ENCODE assay signal across 9 cellular contexts in the genomic region with DNA sequence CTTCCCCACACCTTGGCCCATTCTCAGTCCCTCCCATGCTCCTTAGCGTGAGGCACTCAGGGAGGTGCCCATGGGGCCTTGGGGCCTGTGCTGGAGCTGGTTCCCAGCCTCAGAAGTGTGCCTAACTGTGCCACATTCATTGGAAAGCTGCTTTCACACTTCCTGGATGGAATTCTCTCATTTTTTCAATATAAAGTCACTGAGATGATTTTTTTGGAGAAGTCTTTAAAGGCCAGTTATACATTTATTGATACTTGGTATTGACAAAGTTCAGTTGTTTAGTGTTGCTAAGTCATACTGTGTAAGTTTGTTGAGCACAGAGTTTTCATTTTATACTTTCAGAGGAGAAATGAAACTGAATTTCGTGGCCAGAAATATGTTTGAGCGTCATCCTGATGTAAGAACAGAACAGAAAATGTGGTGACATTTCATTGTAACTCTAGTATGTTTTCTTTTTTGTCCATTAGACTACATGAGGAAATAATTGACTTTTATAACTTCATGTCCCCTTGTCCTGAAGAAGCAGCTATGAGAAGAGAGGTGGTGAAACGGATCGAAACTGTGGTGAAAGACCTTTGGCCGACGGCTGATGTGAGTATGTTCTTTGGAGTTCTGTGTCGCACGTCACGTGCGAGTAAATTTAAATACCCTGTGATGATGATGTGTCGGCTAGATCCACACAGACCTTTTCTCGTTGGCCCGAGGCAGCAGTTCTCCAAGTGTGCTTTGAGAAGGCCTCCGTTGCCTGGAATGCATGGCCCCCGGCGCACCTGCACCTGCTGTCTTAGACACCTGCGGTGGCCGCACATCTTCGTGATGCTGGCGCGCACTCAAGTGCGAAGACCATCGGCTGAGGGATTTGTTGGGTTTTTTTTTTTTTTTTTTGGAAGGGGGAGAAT. TPM values are rescaled to one million over a fixed set of nuclear protein-coding genes. Genes with fewer than 3 reads are reported as not detected.
DNase-seq lines count a peak whose midpoint lies in the region; ATAC-seq, FAIRE-seq and TF ChIP-seq lines count a peak whose summit lies in the region.
"Had no signal": no experiment of that assay in that cellular context is flagged by ENCODE, and none has a peak within 500 bp of the region (broad histone marks: within the 10 kb centered on the region; RNA-seq: fewer than 3 reads in every experiment).

No MANE protein-coding gene starts in this region.

- DNase-seq in GM10248 (ENCODE audit: extremely low spot score) = peak; percentile 72
- no peak for DNase-seq in activated naive CD8-positive, alpha-beta T cell treated with anti-CD3 and anti-CD28 coated beads, Interleukin-2, amount 50 U/mL, for 24 hours
- no peak for DNase-seq in NCI-H1105 (lab: John Stamatoyannopoulos, UW)
- no peak for DNase-seq in small intestine
- DNase-seq in HT-29 (ENCODE audit: low spot score) = no peak
- no peak for DNase-seq in effector CD8-positive, alpha-beta T cell (lab: John Stamatoyannopoulos, UW)
- DNase-seq: effector memory CD4-positive, alpha-beta T cell had no signal

- TF ChIP-seq CTCF in GM10248 (IDR thresholded peaks at IDR 0.05; ENCODE audit: control extremely low read depth, extremely low read depth, low read depth, missing control alignments) = no peak

- no peaks in the 10 kb centered on the region for H3K27me3 Mint-ChIP-seq in activated naive CD8-positive, alpha-beta T cell treated with anti-CD3 and anti-CD28 coated beads, Interleukin-2, amount 50 U/mL, for 24 hours

- ATAC-seq in GM19395 (IDR thresholded peaks at IDR 0.05; ENCODE audit: unreplicated experiment) (peak; percentile 88), HG03103 (IDR thresholded peaks at IDR 0.05; ENCODE audit: low read depth, unreplicated experiment) (peak; percentile 69)
- ATAC-seq in activated naive CD8-positive, alpha-beta T cell treated with anti-CD3 and anti-CD28 coated beads, Interleukin-2, amount 50 U/mL, for 24 hours = peak; percentile 61

- WGBS in small intestine, 3 donors = 86 to 93% (median 90%) methylated on average over 24 of the region's 24 CpGs

- no peaks in the 10 kb centered on the region for H3K9me3 ChIP-seq in small intestine (ENCODE audit: control insufficient read depth, low read depth)

- H3K36me3 ChIP-seq in small intestine (ENCODE audit: control insufficient read depth in 2 of 2, insufficient read depth in 2 of 2, low read length in 2 of 2) = peaks cover 6 to 10% of the 10 kb centered on the region in 2 donors

- peaks cover 42% of the 10 kb centered on the region for H3K36me3 Mint-ChIP-seq in activated naive CD8-positive, alpha-beta T cell treated with anti-CD3 and anti-CD28 coated beads, Interleukin-2, amount 50 U/mL, for 24 hours (ENCODE audit: low read depth)

- H3K4me1 ChIP-seq in small intestine (ENCODE audit: control insufficient read depth in 2 of 2, insufficient read depth in 1 of 2, low read depth in 1 of 2, low read length in 1 of 2) = peaks cover 0 to 3% of the 10 kb centered on the region in 2 donors

- H3K4me3 ChIP-seq in small intestine (ENCODE audit: low read depth in 1 of 2, low read length in 2 of 2) = no peak overlapping the region

- CTCF ChIA-PET in GM10248 (lab: Yijun Ruan, JAX) = interaction anchor here (0.8 to 3.5 kb wide), 2 partner anchors 8 to 9 kb away, joined by 4 to 29 read pairs; no protein-coding TSS in a partner anchor

- H3K27ac Mint-ChIP-seq in activated naive CD8-positive, alpha-beta T cell treated with anti-CD3 and anti-CD28 coated beads, Interleukin-2, amount 50 U/mL, for 24 hours = peak overlapping the region; percentile 79

- POLR2A ChIA-PET in GM10248 (lab: Yijun Ruan, JAX) = interaction anchor here (0.8 kb wide), 1 partner anchor 9 kb away, joined by 9 read pairs; no protein-coding TSS in a partner anchor

- no peaks in the 10 kb centered on the region for H3K27me3 ChIP-seq in small intestine (ENCODE audit: control insufficient read depth in 2 of 2, insufficient read depth in 2 of 2, low read length in 2 of 2)

- no peak overlapping the region for H3K4me3 Mint-ChIP-seq in activated naive CD8-positive, alpha-beta T cell treated with anti-CD3 and anti-CD28 coated beads, Interleukin-2, amount 50 U/mL, for 24 hours

- FAIRE-seq in small intestine (lab: Jason Lieb, UNC) = no peak

- H3K4me1 Mint-ChIP-seq in activated naive CD8-positive, alpha-beta T cell treated with anti-CD3 and anti-CD28 coated beads, Interleukin-2, amount 50 U/mL, for 24 hours = peaks cover 50% of the 10 kb centered on the region

- no peaks in the 10 kb centered on the region for H3K9me3 Mint-ChIP-seq in activated naive CD8-positive, alpha-beta T cell treated with anti-CD3 and anti-CD28 coated beads, Interleukin-2, amount 50 U/mL, for 24 hours

- peak overlapping the region in 1 of 2 donors; percentile 91 for H3K27ac ChIP-seq in small intestine (ENCODE audit: low read depth in 1 of 2, low read length in 1 of 2)

RNA-seq across cellular contexts. Expression of a gene that starts 24.1 kb away (rescaled TPM):
- polyA plus RNA-seq in small intestine = 10 to 100 TPM in 2 of 3 donors, 1 to 10 TPM in 1; 8.6 to 12.3 (median 10.0) TPM
- total RNA-seq in HT-29 (2014; rRNA removed; shearing (Covaris generic)) = 31.6 and 36.5 TPM in 2 replicates
